1 cellular context compared by ENCODE assay signal in genomic region chr3:31275038-31275562, GRCh38.
TF ChIP-seq lines count a peak whose summit lies in the region.

No MANE protein-coding gene starts in this region.

TF ChIP-seq in HepG2, 621 proteins besides CTCF, POLR2A, EP300 and RAD21 (continued from another document and continues in another):
- TF ChIP-seq SP5 (CRISPR knock-in tag; IDR thresholded peaks at IDR 0.05; ENCODE audit: borderline replicate concordance, low read depth), result no peak
- no peak for TF ChIP-seq AGO1 (IDR thresholded peaks at IDR 0.05; ENCODE audit: low read depth, low read length, poor library complexity, severe bottlenecking)
- TF ChIP-seq FOSL2 (CRISPR knock-in tag; IDR thresholded peaks at IDR 0.05), result peak; percentile 65
- TF ChIP-seq ZNF367 (CRISPR knock-in tag; IDR thresholded peaks at IDR 0.05; ENCODE audit: borderline replicate concordance), result no peak
- TF ChIP-seq ZBTB21 (CRISPR knock-in tag; IDR thresholded peaks at IDR 0.05), result no peak
- TF ChIP-seq, protein P1, sequence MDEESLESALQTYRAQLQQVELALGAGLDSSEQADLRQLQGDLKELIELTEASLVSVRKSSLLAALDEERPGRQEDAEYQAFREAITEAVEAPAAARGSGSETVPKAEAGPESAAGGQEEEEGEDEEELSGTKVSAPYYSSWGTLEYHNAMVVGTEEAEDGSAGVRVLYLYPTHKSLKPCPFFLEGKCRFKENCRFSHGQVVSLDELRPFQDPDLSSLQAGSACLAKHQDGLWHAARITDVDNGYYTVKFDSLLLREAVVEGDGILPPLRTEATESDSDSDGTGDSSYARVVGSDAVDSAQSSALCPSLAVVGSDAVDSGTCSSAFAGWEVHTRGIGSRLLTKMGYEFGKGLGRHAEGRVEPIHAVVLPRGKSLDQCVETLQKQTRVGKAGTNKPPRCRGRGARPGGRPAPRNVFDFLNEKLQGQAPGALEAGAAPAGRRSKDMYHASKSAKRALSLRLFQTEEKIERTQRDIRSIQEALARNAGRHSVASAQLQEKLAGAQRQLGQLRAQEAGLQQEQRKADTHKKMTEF (CRISPR knock-in tag; IDR thresholded peaks at IDR 0.05), result peak; percentile 68; the same call in 1 of the 2 replicates
- no peak for TF ChIP-seq FOXC1 (CRISPR knock-in tag; IDR thresholded peaks at IDR 0.05; ENCODE audit: borderline replicate concordance)
- no peak for TF ChIP-seq ZSCAN20 (CRISPR knock-in tag; IDR thresholded peaks at IDR 0.05; ENCODE audit: borderline replicate concordance)
- no peak for TF ChIP-seq ZNF335 (CRISPR knock-in tag; IDR thresholded peaks at IDR 0.05)
- TF ChIP-seq NCOR1 (IDR thresholded peaks at IDR 0.05; ENCODE audit: borderline replicate concordance, low read length), result peak; percentile 71; the same call in 1 of the 2 replicates
- TF ChIP-seq HDAC2 (CRISPR knock-in tag; IDR thresholded peaks at IDR 0.05), result peak; percentile 41; the same call in 1 of the 2 replicates
- peak; percentile 20; the same call in 1 of the 2 replicates for TF ChIP-seq SOX13 (IDR thresholded peaks at IDR 0.05)
- peak in 1 of 2 experiments; percentile 49; a peak in 1 of 4 replicates for TF ChIP-seq SOX13 (CRISPR knock-in tag; conservative IDR thresholded peaks at IDR 0.05 in 1 of 2, IDR thresholded peaks at IDR 0.05 in 1 of 2)
- TF ChIP-seq, protein P2, sequence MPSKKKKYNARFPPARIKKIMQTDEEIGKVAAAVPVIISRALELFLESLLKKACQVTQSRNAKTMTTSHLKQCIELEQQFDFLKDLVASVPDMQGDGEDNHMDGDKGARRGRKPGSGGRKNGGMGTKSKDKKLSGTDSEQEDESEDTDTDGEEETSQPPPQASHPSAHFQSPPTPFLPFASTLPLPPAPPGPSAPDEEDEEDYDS (CRISPR knock-in tag; IDR thresholded peaks at IDR 0.05), result no peak
- TF ChIP-seq, protein P3, sequence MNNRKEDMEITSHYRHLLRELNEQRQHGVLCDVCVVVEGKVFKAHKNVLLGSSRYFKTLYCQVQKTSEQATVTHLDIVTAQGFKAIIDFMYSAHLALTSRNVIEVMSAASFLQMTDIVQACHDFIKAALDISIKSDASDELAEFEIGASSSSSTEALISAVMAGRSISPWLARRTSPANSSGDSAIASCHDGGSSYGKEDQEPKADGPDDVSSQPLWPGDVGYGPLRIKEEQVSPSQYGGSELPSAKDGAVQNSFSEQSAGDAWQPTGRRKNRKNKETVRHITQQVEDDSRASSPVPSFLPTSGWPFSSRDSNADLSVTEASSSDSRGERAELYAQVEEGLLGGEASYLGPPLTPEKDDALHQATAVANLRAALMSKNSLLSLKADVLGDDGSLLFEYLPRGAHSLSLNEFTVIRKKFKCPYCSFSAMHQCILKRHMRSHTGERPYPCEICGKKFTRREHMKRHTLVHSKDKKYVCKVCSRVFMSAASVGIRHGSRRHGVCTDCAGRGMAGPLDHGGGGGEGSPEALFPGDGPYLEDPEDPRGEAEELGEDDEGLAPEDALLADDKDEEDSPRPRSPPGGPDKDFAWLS (CRISPR knock-in tag; IDR thresholded peaks at IDR 0.05; ENCODE audit: borderline replicate concordance), result no peak
- TF ChIP-seq, protein P4, sequence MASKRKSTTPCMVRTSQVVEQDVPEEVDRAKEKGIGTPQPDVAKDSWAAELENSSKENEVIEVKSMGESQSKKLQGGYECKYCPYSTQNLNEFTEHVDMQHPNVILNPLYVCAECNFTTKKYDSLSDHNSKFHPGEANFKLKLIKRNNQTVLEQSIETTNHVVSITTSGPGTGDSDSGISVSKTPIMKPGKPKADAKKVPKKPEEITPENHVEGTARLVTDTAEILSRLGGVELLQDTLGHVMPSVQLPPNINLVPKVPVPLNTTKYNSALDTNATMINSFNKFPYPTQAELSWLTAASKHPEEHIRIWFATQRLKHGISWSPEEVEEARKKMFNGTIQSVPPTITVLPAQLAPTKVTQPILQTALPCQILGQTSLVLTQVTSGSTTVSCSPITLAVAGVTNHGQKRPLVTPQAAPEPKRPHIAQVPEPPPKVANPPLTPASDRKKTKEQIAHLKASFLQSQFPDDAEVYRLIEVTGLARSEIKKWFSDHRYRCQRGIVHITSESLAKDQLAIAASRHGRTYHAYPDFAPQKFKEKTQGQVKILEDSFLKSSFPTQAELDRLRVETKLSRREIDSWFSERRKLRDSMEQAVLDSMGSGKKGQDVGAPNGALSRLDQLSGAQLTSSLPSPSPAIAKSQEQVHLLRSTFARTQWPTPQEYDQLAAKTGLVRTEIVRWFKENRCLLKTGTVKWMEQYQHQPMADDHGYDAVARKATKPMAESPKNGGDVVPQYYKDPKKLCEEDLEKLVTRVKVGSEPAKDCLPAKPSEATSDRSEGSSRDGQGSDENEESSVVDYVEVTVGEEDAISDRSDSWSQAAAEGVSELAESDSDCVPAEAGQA (IDR thresholded peaks at IDR 0.05; ENCODE audit: low read depth), result no peak
- TF ChIP-seq, protein P4 (CRISPR knock-in tag; IDR thresholded peaks at IDR 0.05; ENCODE audit: borderline replicate concordance), result no peak
- no peak for TF ChIP-seq ZFX (CRISPR knock-in tag; IDR thresholded peaks at IDR 0.05; ENCODE audit: low read depth)
- no peak for TF ChIP-seq ZNF225 (CRISPR knock-in tag; IDR thresholded peaks at IDR 0.05)
- no peak for TF ChIP-seq ZNF841 (CRISPR knock-in tag; IDR thresholded peaks at IDR 0.05; ENCODE audit: borderline replicate concordance)
- no peak for TF ChIP-seq USF2 (IDR thresholded peaks at IDR 0.05; ENCODE audit: low read depth, low read length)
- no peak for TF ChIP-seq USF2 (CRISPR knock-in tag; IDR thresholded peaks at IDR 0.05; ENCODE audit: borderline replicate concordance)
- TF ChIP-seq E2F1 (CRISPR knock-in tag; IDR thresholded peaks at IDR 0.05), result no peak
- no peak for TF ChIP-seq ZNF773 (CRISPR knock-in tag; IDR thresholded peaks at IDR 0.05; ENCODE audit: borderline replicate concordance)
- TF ChIP-seq LCORL (IDR thresholded peaks at IDR 0.05), result no peak
- peak; percentile 20; the same call in 1 of the 2 replicates for TF ChIP-seq LCORL (CRISPR knock-in tag; IDR thresholded peaks at IDR 0.05)
- no peak for TF ChIP-seq PCBP2 (optimal IDR thresholded peaks at IDR 0.05; ENCODE audit: low read depth, low read length, poor library complexity, severe bottlenecking)
- TF ChIP-seq ZFP36L2 (CRISPR knock-in tag; IDR thresholded peaks at IDR 0.05), result no peak
- TF ChIP-seq, protein P5, sequence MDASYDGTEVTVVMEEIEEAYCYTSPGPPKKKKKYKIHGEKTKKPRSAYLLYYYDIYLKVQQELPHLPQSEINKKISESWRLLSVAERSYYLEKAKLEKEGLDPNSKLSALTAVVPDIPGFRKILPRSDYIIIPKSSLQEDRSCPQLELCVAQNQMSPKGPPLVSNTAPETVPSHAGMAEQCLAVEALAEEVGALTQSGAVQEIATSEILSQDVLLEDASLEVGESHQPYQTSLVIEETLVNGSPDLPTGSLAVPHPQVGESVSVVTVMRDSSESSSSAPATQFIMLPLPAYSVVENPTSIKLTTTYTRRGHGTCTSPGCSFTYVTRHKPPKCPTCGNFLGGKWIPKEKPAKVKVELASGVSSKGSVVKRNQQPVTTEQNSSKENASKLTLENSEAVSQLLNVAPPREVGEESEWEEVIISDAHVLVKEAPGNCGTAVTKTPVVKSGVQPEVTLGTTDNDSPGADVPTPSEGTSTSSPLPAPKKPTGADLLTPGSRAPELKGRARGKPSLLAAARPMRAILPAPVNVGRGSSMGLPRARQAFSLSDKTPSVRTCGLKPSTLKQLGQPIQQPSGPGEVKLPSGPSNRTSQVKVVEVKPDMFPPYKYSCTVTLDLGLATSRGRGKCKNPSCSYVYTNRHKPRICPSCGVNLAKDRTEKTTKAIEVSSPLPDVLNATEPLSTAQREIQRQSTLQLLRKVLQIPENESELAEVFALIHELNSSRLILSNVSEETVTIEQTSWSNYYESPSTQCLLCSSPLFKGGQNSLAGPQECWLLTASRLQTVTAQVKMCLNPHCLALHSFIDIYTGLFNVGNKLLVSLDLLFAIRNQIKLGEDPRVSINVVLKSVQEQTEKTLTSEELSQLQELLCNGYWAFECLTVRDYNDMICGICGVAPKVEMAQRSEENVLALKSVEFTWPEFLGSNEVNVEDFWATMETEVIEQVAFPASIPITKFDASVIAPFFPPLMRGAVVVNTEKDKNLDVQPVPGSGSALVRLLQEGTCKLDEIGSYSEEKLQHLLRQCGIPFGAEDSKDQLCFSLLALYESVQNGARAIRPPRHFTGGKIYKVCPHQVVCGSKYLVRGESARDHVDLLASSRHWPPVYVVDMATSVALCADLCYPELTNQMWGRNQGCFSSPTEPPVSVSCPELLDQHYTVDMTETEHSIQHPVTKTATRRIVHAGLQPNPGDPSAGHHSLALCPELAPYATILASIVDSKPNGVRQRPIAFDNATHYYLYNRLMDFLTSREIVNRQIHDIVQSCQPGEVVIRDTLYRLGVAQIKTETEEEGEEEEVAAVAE (CRISPR knock-in tag; IDR thresholded peaks at IDR 0.05; ENCODE audit: borderline replicate concordance), result no peak
- TF ChIP-seq, protein P6, sequence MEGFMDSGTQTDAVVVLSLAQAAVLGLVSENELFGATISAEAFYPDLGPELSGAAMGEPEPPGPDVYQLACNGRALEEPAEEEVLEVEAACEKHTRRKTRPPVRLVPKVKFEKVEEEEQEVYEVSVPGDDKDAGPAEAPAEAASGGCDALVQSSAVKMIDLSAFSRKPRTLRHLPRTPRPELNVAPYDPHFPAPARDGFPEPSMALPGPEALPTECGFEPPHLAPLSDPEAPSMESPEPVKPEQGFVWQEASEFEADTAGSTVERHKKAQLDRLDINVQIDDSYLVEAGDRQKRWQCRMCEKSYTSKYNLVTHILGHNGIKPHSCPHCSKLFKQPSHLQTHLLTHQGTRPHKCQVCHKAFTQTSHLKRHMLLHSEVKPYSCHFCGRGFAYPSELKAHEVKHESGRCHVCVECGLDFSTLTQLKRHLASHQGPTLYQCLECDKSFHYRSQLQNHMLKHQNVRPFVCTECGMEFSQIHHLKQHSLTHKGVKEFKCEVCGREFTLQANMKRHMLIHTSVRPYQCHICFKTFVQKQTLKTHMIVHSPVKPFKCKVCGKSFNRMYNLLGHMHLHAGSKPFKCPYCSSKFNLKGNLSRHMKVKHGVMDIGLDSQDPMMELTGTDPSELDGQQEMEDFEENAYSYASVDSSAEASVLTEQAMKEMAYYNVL (CRISPR knock-in tag; IDR thresholded peaks at IDR 0.05; ENCODE audit: borderline replicate concordance), result no peak
- 0 out of 2 replicates have a peak, but pooled peaks have one; percentile 6 for TF ChIP-seq FOXA1 (IDR thresholded peaks at IDR 0.05)
- peak; percentile 73 for TF ChIP-seq FOXA1 (CRISPR knock-in tag; IDR thresholded peaks at IDR 0.05)
- TF ChIP-seq RCOR2 (CRISPR knock-in tag; IDR thresholded peaks at IDR 0.05), result peak; percentile 40; the same call in 1 of the 2 replicates
- no peak for TF ChIP-seq SMAD1 (CRISPR knock-in tag; IDR thresholded peaks at IDR 0.05; ENCODE audit: borderline replicate concordance, low read depth)
- TF ChIP-seq PAWR (CRISPR knock-in tag; IDR thresholded peaks at IDR 0.05; ENCODE audit: borderline replicate concordance), result no peak
- TF ChIP-seq ZKSCAN5 (CRISPR knock-in tag; IDR thresholded peaks at IDR 0.05), result no peak
- no peak for TF ChIP-seq ZNF280B (CRISPR knock-in tag; IDR thresholded peaks at IDR 0.05; ENCODE audit: borderline replicate concordance)
- peak; percentile 81 for TF ChIP-seq RXRB (CRISPR knock-in tag; IDR thresholded peaks at IDR 0.05; ENCODE audit: borderline replicate concordance)
- no peak for TF ChIP-seq ZNF569 (CRISPR knock-in tag; IDR thresholded peaks at IDR 0.05; ENCODE audit: borderline replicate concordance)
- TF ChIP-seq TMF1 (CRISPR knock-in tag; IDR thresholded peaks at IDR 0.05; ENCODE audit: low read depth), result no peak
- TF ChIP-seq ZNF207 (IDR thresholded peaks at IDR 0.05; ENCODE audit: borderline replicate concordance), result no peak
- no peak for TF ChIP-seq ZFP37 (CRISPR knock-in tag; IDR thresholded peaks at IDR 0.05; ENCODE audit: borderline replicate concordance)
